Comparison of ENCODE assay signal across 8 cellular contexts in genomic region chr17:62064029-62064790, GRCh38. TPM values are rescaled to one million over a fixed set of nuclear protein-coding genes. Genes with fewer than 3 reads are reported as not detected.
DNase-seq lines count a peak whose midpoint lies in the region; ATAC-seq and TF ChIP-seq lines count a peak whose summit lies in the region.

No MANE protein-coding gene starts in this region.

- POLR2A ChIA-PET in activated CD8-positive, alpha-beta T cell treated with anti-CD3 and anti-CD28 coated beads, Interleukin-2, amount 10 ng/mL, durations not matched to agents 7 days and 5 days (lab: Charles Lee) = interaction anchor here (0.6 to 2.5 kb wide), 4 partner anchors 11 to 201 kb away, joined by 4 to 7 read pairs (median 4); partner anchors contain the start of gene BRIP1

- H3K27ac Mint-ChIP-seq in activated CD8-positive, alpha-beta T cell treated with anti-CD3 and anti-CD28 coated beads, Interleukin-2, amount 10 ng/mL, durations not matched to agents 7 days and 5 days = peak overlapping the region; percentile 91

- no peaks in the 10 kb centered on the region for H3K9me3 Mint-ChIP-seq in activated CD8-positive, alpha-beta T cell treated with anti-CD3 and anti-CD28 coated beads, Interleukin-2, amount 10 ng/mL, durations not matched to agents 7 days and 5 days (ENCODE audit: insufficient read depth)

- WGBS in right cardiac atrium = 2% methylated on average over 5 of the region's 5 CpGs

- no peaks in the 10 kb centered on the region for H3K27me3 Mint-ChIP-seq in activated CD8-positive, alpha-beta T cell treated with anti-CD3 and anti-CD28 coated beads, Interleukin-2, amount 10 ng/mL, durations not matched to agents 7 days and 5 days (ENCODE audit: low read depth)

- CTCF ChIA-PET in activated CD8-positive, alpha-beta T cell treated with anti-CD3 and anti-CD28 coated beads, Interleukin-2, amount 10 ng/mL, durations not matched to agents 7 days and 5 days (lab: Charles Lee) = interaction anchor here (0.7 to 8.3 kb wide), 5 partner anchors 10 to 47 kb away, joined by 3 to 86 read pairs (median 3); no protein-coding TSS in a partner anchor

- peak overlapping the region; percentile 97 for H3K4me3 ChIP-seq in right cardiac atrium (ENCODE audit: low read length)
- peak overlapping the region; percentile 92 for H3K4me3 ChIP-seq in skeletal muscle satellite cell (ENCODE audit: low read length)

- H3K27ac ChIP-seq in C4-2B (peak overlapping the region; percentile 99), right cardiac atrium (ENCODE audit: low read length) (peak overlapping the region; percentile 65)

- H3K4me1 ChIP-seq in right cardiac atrium (ENCODE audit: control insufficient read depth, insufficient read depth, low read length) (peaks cover 3% of the 10 kb centered on the region), skeletal muscle satellite cell (ENCODE audit: control insufficient read depth, insufficient read depth, low read length) (peaks cover 15% of the 10 kb centered on the region)

- TF ChIP-seq CTCF in C4-2B (conservative IDR thresholded peaks at IDR 0.05) = no peak

- H3K27me3 ChIP-seq in right cardiac atrium (ENCODE audit: control insufficient read depth, insufficient read depth) = no peaks in the 10 kb centered on the region
- no peaks in the 10 kb centered on the region for H3K27me3 ChIP-seq in skeletal muscle satellite cell (ENCODE audit: control insufficient read depth, insufficient read depth, low read length)

- H3K4me1 Mint-ChIP-seq in activated CD8-positive, alpha-beta T cell treated with anti-CD3 and anti-CD28 coated beads, Interleukin-2, amount 10 ng/mL, durations not matched to agents 7 days and 5 days (ENCODE audit: low read depth) = peaks cover 34% of the 10 kb centered on the region

- peak overlapping the region; percentile 89 for H3K4me3 Mint-ChIP-seq in activated CD8-positive, alpha-beta T cell treated with anti-CD3 and anti-CD28 coated beads, Interleukin-2, amount 10 ng/mL, durations not matched to agents 7 days and 5 days

- peak; percentile 30 for DNase-seq in activated CD8-positive, alpha-beta T cell treated with anti-CD3 and anti-CD28 coated beads, Interleukin-2, amount 10 ng/mL, durations not matched to agents 7 days and 5 days
- DNase-seq in right cardiac atrium (no peak), NCI-H128 (lab: John Stamatoyannopoulos, UW; ENCODE audit: unreplicated experiment) (no peak)
- DNase-seq in stimulated activated CD4-positive, alpha-beta T cell treated with anti-CD3 and anti-CD28 coated beads, Interleukin-4, amount 100 ng/mL, for 1 hour = no peak

- intact Hi-C loops in right cardiac atrium (cut with DNase I) = loop anchor here in 1 of 4 donors (10.0 kb wide), 2 partner anchors 129 to 649 kb away; no protein-coding TSS in a partner anchor

- ATAC-seq in HG02938 (IDR thresholded peaks at IDR 0.05; ENCODE audit: unreplicated experiment) = peak; percentile 2
- peak; percentile 42 for ATAC-seq in activated CD8-positive, alpha-beta T cell treated with anti-CD3 and anti-CD28 coated beads, Interleukin-2, amount 10 ng/mL, durations not matched to agents 7 days and 5 days
- ATAC-seq in right cardiac atrium = no peak
- no peak for ATAC-seq in GM18873 (IDR thresholded peaks at IDR 0.05; ENCODE audit: low FRiP score, unreplicated experiment)

- peaks cover 23% of the 10 kb centered on the region for H3K36me3 Mint-ChIP-seq in activated CD8-positive, alpha-beta T cell treated with anti-CD3 and anti-CD28 coated beads, Interleukin-2, amount 10 ng/mL, durations not matched to agents 7 days and 5 days (ENCODE audit: low read depth)

- peak overlapping the region; percentile 88 for H3K9ac ChIP-seq in skeletal muscle satellite cell (ENCODE audit: low read depth, low read length)

- H3K9me3 ChIP-seq in right cardiac atrium (ENCODE audit: control insufficient read depth, low read length) (no peaks in the 10 kb centered on the region), skeletal muscle satellite cell (replicated peaks; ENCODE audit: low read length) (no peaks in the 10 kb centered on the region)

- peaks cover 15% of the 10 kb centered on the region for H3K36me3 ChIP-seq in skeletal muscle satellite cell (ENCODE audit: insufficient read depth, low read length)

- peak overlapping the region; percentile 89 for H3K4me2 ChIP-seq in skeletal muscle satellite cell (ENCODE audit: low read length)

RNA-seq across cellular contexts. Expression of gene MED13, which starts 0.9 kb away (rescaled TPM):
- 10 to 100 TPM; 46.9 to 52.9 TPM for total RNA-seq in activated CD8-positive, alpha-beta T cell treated with anti-CD3 and anti-CD28 coated beads, Interleukin-2, amount 10 ng/mL, durations not matched to agents 7 days and 5 days
- total RNA-seq in right cardiac atrium = 10 to 100 TPM; 26.0 to 49.8 (median 34.2) TPM
- 6.6 TPM for polyA plus RNA-seq in right cardiac atrium
- total RNA-seq in skeletal muscle satellite cell (2012; rRNA removed) = 30.4 and 33.6 TPM in 2 replicates

Comparison
In these comparisons a context has a peak if more than half of its experiments do, and no peak if none do; other contexts are left out.
1. ATAC-seq: peak in HG02938 (single experiment) and activated CD8-positive, alpha-beta T cell treated with anti-CD3 and anti-CD28 coated beads, Interleukin-2, amount 10 ng/mL, durations not matched to agents 7 days and 5 days (single experiment); none in right cardiac atrium (0 of 2) and GM18873 (single experiment).